15 cellular contexts compared by ENCODE assay signal in the genomic region with DNA sequence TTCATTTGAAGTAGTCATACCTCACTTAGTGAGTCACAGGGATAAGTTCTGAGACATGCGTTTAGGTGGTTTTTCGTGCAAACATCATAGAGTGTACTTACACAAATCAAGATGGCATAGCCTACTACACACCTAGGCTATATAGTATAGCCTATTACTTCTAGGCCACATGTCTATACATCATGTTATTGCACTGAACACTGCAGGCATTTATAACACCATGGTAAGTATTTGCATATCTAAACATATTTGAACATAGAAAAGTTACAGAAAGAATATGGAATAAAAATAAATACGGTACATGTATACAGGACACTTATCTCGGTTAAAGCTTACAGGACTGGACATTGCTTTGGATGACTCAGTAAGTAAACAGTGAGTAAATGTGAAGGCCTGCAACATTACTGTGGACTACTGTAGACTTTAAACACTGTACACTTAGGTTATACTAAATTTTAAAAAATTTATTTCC.
A peak's percentile ranks its signal among the peaks of the same experiment; 100 is the strongest.
DNase-seq lines count a peak whose midpoint lies in the region; ATAC-seq, FAIRE-seq and TF ChIP-seq lines count a peak whose summit lies in the region.
"Had no signal": no experiment of that assay in that cellular context is flagged by ENCODE, and none has a peak within 500 bp of the region (broad histone marks: within the 10 kb centered on the region; RNA-seq: fewer than 3 reads in every experiment).

No MANE protein-coding gene starts in this region.

- FAIRE-seq in RCC 7860 (lab: Jason Lieb, UNC) = peak; percentile 79
- FAIRE-seq: GM12878 had no signal

- no peaks in the 10 kb centered on the region for H3K27me3 ChIP-seq in MG63

- no peaks in the 10 kb centered on the region for H3K36me3 ChIP-seq in MG63

- H3K27ac ChIP-seq in epithelial cell of prostate = peak overlapping the region; percentile 54
- H3K27ac ChIP-seq: SK-N-MC had no signal

- no peak overlapping the region for H3K4me3 ChIP-seq in retinal pigment epithelial cell (ENCODE audit: low read length)
- no peak overlapping the region for H3K4me3 ChIP-seq in MG63
- H3K4me3 ChIP-seq: GM12878, SK-N-MC had no signal

- ATAC-seq in GM21529 (IDR thresholded peaks at IDR 0.05; ENCODE audit: unreplicated experiment) = no peak
- ATAC-seq in HG02623 (IDR thresholded peaks at IDR 0.05; ENCODE audit: unreplicated experiment) = no peak
- ATAC-seq: GM12878; stimulated activated naive CD8-positive, alpha-beta T cell treated with anti-CD3 and anti-CD28 coated beads, Interleukin-15, amount 100 ng/mL, for 72 hours had no signal

- TF ChIP-seq CTCF in retinal pigment epithelial cell (conservative IDR thresholded peaks at IDR 0.05; ENCODE audit: low read depth, low read length) = no peak

- DNase-seq in GM03348 (ENCODE audit: low spot score) (peak; percentile 16), RCC 7860 (ENCODE audit: low spot score) (peak; percentile 56), epithelial cell of prostate (ENCODE audit: low read depth, low spot score) (peak; percentile 36), retinal pigment epithelial cell (ENCODE audit: low read depth) (peak; percentile 25), NCI-H345 treated with DMSO at 0.1 percent for 48 hours (lab: John Stamatoyannopoulos, UW; ENCODE audit: unreplicated experiment) (no peak), MG63 (no peak)
- DNase-seq: activated CD4-positive, CD25-positive, alpha-beta regulatory T cell treated with anti-CD3 and anti-CD28 coated beads, Interleukin-2, amount 50 U/mL, for 72 hours; NCI-H510A; occipital lobe; stimulated activated CD4-positive, alpha-beta T cell treated with anti-CD3 and anti-CD28 coated beads, Interleukin-4, amount 100 ng/mL, for 4 hours; stimulated activated naive CD8-positive, alpha-beta T cell treated with anti-CD3 and anti-CD28 coated beads, Interleukin-15, amount 100 ng/mL, for 72 hours had no signal

- H3K9me3 ChIP-seq in MG63 = 0 out of 2 replicates have a peak, but pooled peaks cover 2% of the 10 kb centered on the region

Comparison
In these comparisons a context has a peak if more than half of its experiments do, and no peak if none do; other contexts are left out.
1. DNase-seq: peak in GM03348 (single experiment), RCC 7860 (single experiment), epithelial cell of prostate (single experiment) and retinal pigment epithelial cell (single experiment); none in NCI-H345 treated with DMSO at 0.1 percent for 48 hours (single experiment) and MG63 (single experiment).